2 cellular contexts compared by ENCODE assay signal in genomic region chr7:44044315-44045225, GRCh38.
TF ChIP-seq lines count a peak whose summit lies in the region.

Gene DBNL (plus strand): TSS chr7:44044702. CDS start chr7:44044738, 36 bp downstream.

TF ChIP-seq in A549, 52 proteins besides CTCF, POLR2A, EP300 and RAD21 (continued from another document):
- TF ChIP-seq HDAC2 (IDR thresholded peaks at IDR 0.05) = no peak
- 0 out of 2 replicates have a peak, but pooled peaks have one; percentile 39 for TF ChIP-seq PBX3 (IDR thresholded peaks at IDR 0.05)
- 0 out of 2 replicates have a peak, but pooled peaks have one; percentile 38 for TF ChIP-seq MAZ (IDR thresholded peaks at IDR 0.05; ENCODE audit: borderline replicate concordance, low read depth, low read length)
- TF ChIP-seq HEYL (CRISPR knock-in tag; IDR thresholded peaks at IDR 0.05) = no peak
- peak; percentile 91 for TF ChIP-seq MAX (IDR thresholded peaks at IDR 0.05)
- TF ChIP-seq NPAS2 (CRISPR knock-in tag; IDR thresholded peaks at IDR 0.05; ENCODE audit: borderline replicate concordance) = no peak
- no peak for TF ChIP-seq CBX8 (IDR thresholded peaks at IDR 0.05)
- TF ChIP-seq GATA3 (IDR thresholded peaks at IDR 0.05; ENCODE audit: borderline replicate concordance) = peak; percentile 14; the same call in 1 of the 2 replicates
- TF ChIP-seq, protein P1, sequence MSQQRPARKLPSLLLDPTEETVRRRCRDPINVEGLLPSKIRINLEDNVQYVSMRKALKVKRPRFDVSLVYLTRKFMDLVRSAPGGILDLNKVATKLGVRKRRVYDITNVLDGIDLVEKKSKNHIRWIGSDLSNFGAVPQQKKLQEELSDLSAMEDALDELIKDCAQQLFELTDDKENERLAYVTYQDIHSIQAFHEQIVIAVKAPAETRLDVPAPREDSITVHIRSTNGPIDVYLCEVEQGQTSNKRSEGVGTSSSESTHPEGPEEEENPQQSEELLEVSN (IDR thresholded peaks at IDR 0.05; ENCODE audit: borderline replicate concordance, low read depth) = peak; percentile 95
- peak; percentile 43; the same call in 1 of the 2 replicates for TF ChIP-seq KDM5A (IDR thresholded peaks at IDR 0.05)

TF ChIP-seq in WTC11, 78 proteins besides CTCF, POLR2A, EP300 and RAD21 (continued from another document and continues in another):
- no peak for TF ChIP-seq ZNF532 (CRISPR knock-in tag; IDR thresholded peaks at IDR 0.05; ENCODE audit: borderline replicate concordance)
- no peak for TF ChIP-seq RORB (CRISPR knock-in tag; IDR thresholded peaks at IDR 0.05)
- TF ChIP-seq, protein P2, sequence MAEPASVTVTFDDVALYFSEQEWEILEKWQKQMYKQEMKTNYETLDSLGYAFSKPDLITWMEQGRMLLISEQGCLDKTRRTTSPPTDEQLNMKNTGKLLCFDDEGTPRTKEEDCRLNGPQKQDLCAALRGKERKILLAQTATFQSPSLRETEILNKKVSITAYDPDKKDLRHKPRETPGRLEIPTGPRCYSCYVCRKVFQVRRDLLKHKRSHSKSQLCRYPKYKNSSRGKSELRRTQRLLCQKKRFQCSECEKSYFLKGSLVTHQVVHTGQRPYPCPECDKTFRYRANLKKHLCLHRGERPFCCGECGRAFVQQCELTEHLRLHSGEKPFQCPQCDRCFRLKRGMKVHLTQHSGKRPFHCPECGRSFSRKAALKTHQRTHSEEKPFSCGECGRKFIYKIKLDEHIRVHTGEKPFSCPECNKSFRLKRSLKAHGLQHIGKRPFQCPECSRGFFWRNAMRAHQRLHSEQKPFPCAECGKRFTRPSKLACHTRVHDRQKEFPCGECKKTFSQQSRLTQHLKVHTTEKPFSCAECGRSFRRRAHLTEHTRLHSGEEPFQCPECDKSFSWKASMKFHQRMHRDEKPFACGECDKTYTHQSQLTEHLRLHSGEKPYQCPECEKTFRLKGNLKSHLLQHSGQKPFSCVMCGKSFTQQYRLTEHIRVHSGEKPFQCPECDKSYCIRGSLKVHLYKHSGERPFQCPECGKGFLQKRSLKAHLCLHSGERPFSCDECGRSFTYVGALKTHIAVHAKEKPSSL (CRISPR knock-in tag; conservative IDR thresholded peaks at IDR 0.05) = no peak
- TF ChIP-seq FOXJ3 (CRISPR knock-in tag; IDR thresholded peaks at IDR 0.05; ENCODE audit: borderline replicate concordance) = no peak
- no peak; the same call in 1 of the 2 replicates for TF ChIP-seq USF2 (CRISPR knock-in tag; IDR thresholded peaks at IDR 0.05)
- no peak for TF ChIP-seq CREB1 (CRISPR knock-in tag; IDR thresholded peaks at IDR 0.05)
- TF ChIP-seq, protein P3, sequence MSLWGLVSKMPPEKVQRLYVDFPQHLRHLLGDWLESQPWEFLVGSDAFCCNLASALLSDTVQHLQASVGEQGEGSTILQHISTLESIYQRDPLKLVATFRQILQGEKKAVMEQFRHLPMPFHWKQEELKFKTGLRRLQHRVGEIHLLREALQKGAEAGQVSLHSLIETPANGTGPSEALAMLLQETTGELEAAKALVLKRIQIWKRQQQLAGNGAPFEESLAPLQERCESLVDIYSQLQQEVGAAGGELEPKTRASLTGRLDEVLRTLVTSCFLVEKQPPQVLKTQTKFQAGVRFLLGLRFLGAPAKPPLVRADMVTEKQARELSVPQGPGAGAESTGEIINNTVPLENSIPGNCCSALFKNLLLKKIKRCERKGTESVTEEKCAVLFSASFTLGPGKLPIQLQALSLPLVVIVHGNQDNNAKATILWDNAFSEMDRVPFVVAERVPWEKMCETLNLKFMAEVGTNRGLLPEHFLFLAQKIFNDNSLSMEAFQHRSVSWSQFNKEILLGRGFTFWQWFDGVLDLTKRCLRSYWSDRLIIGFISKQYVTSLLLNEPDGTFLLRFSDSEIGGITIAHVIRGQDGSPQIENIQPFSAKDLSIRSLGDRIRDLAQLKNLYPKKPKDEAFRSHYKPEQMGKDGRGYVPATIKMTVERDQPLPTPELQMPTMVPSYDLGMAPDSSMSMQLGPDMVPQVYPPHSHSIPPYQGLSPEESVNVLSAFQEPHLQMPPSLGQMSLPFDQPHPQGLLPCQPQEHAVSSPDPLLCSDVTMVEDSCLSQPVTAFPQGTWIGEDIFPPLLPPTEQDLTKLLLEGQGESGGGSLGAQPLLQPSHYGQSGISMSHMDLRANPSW (CRISPR knock-in tag; conservative IDR thresholded peaks at IDR 0.05; ENCODE audit: low read depth) = no peak
- TF ChIP-seq PRRX2 (CRISPR knock-in tag; IDR thresholded peaks at IDR 0.05) = no peak
- no peak for TF ChIP-seq ZNF138 (CRISPR knock-in tag; conservative IDR thresholded peaks at IDR 0.05)
- TF ChIP-seq, protein P4, sequence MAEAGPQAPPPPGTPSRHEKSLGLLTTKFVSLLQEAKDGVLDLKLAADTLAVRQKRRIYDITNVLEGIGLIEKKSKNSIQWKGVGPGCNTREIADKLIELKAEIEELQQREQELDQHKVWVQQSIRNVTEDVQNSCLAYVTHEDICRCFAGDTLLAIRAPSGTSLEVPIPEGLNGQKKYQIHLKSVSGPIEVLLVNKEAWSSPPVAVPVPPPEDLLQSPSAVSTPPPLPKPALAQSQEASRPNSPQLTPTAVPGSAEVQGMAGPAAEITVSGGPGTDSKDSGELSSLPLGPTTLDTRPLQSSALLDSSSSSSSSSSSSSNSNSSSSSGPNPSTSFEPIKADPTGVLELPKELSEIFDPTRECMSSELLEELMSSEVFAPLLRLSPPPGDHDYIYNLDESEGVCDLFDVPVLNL (CRISPR knock-in tag; IDR thresholded peaks at IDR 0.05; ENCODE audit: borderline replicate concordance, low read depth) = no peak
- TF ChIP-seq NFYB (CRISPR knock-in tag; conservative IDR thresholded peaks at IDR 0.05; ENCODE audit: low read depth) = no peak
- TF ChIP-seq, protein P5, sequence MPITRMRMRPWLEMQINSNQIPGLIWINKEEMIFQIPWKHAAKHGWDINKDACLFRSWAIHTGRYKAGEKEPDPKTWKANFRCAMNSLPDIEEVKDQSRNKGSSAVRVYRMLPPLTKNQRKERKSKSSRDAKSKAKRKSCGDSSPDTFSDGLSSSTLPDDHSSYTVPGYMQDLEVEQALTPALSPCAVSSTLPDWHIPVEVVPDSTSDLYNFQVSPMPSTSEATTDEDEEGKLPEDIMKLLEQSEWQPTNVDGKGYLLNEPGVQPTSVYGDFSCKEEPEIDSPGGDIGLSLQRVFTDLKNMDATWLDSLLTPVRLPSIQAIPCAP (CRISPR knock-in tag; IDR thresholded peaks at IDR 0.05) = peak; percentile 82; the same call in 1 of the 2 replicates
- 0 out of 2 replicates have a peak, but pooled peaks have one; percentile 29 for TF ChIP-seq ZBTB21 (CRISPR knock-in tag; IDR thresholded peaks at IDR 0.05; ENCODE audit: borderline replicate concordance)
- no peak for TF ChIP-seq NR2C2 (CRISPR knock-in tag; IDR thresholded peaks at IDR 0.05)
- TF ChIP-seq GTF2I (CRISPR knock-in tag; conservative IDR thresholded peaks at IDR 0.05) = no peak
- no peak for TF ChIP-seq JAZF1 (CRISPR knock-in tag; IDR thresholded peaks at IDR 0.05)
- TF ChIP-seq KAT7 (CRISPR knock-in tag; IDR thresholded peaks at IDR 0.05; ENCODE audit: borderline replicate concordance) = peak; percentile 84; the same call in 1 of the 2 replicates
- no peak for TF ChIP-seq NR1H2 (CRISPR knock-in tag; IDR thresholded peaks at IDR 0.05)
- TF ChIP-seq ZNF263 (CRISPR knock-in tag; IDR thresholded peaks at IDR 0.05; ENCODE audit: low read depth) = 0 out of 2 replicates have a peak, but pooled peaks have one; percentile 24
- TF ChIP-seq, protein P6, sequence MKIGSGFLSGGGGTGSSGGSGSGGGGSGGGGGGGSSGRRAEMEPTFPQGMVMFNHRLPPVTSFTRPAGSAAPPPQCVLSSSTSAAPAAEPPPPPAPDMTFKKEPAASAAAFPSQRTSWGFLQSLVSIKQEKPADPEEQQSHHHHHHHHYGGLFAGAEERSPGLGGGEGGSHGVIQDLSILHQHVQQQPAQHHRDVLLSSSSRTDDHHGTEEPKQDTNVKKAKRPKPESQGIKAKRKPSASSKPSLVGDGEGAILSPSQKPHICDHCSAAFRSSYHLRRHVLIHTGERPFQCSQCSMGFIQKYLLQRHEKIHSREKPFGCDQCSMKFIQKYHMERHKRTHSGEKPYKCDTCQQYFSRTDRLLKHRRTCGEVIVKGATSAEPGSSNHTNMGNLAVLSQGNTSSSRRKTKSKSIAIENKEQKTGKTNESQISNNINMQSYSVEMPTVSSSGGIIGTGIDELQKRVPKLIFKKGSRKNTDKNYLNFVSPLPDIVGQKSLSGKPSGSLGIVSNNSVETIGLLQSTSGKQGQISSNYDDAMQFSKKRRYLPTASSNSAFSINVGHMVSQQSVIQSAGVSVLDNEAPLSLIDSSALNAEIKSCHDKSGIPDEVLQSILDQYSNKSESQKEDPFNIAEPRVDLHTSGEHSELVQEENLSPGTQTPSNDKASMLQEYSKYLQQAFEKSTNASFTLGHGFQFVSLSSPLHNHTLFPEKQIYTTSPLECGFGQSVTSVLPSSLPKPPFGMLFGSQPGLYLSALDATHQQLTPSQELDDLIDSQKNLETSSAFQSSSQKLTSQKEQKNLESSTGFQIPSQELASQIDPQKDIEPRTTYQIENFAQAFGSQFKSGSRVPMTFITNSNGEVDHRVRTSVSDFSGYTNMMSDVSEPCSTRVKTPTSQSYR (CRISPR knock-in tag; IDR thresholded peaks at IDR 0.05) = no peak; the same call in 1 of the 2 replicates
- TF ChIP-seq NR3C1 (CRISPR knock-in tag; conservative IDR thresholded peaks at IDR 0.05; ENCODE audit: low read depth) = no peak
- TF ChIP-seq ZNF121 (CRISPR knock-in tag; IDR thresholded peaks at IDR 0.05) = peak; percentile 98
- TF ChIP-seq, protein P7, sequence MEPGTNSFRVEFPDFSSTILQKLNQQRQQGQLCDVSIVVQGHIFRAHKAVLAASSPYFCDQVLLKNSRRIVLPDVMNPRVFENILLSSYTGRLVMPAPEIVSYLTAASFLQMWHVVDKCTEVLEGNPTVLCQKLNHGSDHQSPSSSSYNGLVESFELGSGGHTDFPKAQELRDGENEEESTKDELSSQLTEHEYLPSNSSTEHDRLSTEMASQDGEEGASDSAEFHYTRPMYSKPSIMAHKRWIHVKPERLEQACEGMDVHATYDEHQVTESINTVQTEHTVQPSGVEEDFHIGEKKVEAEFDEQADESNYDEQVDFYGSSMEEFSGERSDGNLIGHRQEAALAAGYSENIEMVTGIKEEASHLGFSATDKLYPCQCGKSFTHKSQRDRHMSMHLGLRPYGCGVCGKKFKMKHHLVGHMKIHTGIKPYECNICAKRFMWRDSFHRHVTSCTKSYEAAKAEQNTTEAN (CRISPR knock-in tag; IDR thresholded peaks at IDR 0.05) = no peak
- TF ChIP-seq SOX15 (CRISPR knock-in tag; IDR thresholded peaks at IDR 0.05) = no peak
- TF ChIP-seq, protein P8, sequence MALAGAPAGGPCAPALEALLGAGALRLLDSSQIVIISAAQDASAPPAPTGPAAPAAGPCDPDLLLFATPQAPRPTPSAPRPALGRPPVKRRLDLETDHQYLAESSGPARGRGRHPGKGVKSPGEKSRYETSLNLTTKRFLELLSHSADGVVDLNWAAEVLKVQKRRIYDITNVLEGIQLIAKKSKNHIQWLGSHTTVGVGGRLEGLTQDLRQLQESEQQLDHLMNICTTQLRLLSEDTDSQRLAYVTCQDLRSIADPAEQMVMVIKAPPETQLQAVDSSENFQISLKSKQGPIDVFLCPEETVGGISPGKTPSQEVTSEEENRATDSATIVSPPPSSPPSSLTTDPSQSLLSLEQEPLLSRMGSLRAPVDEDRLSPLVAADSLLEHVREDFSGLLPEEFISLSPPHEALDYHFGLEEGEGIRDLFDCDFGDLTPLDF (CRISPR knock-in tag; IDR thresholded peaks at IDR 0.05) = no peak
- TF ChIP-seq PREB (CRISPR knock-in tag; IDR thresholded peaks at IDR 0.05; ENCODE audit: borderline replicate concordance) = peak; percentile 32; the same call in 1 of the 2 replicates
- TF ChIP-seq ATF3 (CRISPR knock-in tag; conservative IDR thresholded peaks at IDR 0.05) = no peak
- no peak for TF ChIP-seq MLX (CRISPR knock-in tag; IDR thresholded peaks at IDR 0.05)
